2 cellular contexts compared by ENCODE assay signal in genomic region chr12:42338280-42338679, GRCh38.
A peak's percentile ranks its signal among the peaks of the same experiment; 100 is the strongest.
TF ChIP-seq lines count a peak whose summit lies in the region.

No MANE protein-coding gene starts in this region.

TF ChIP-seq in HEK293, 187 proteins besides CTCF, POLR2A, EP300 and RAD21:
- TF ChIP-seq ZNF155 (tag by site-specific recombination; IDR thresholded peaks at IDR 0.05) (no peak), ZNF19 (tag by site-specific recombination; IDR thresholded peaks at IDR 0.05; ENCODE audit: low read depth) (no peak), ZBTB17 (tag by site-specific recombination; IDR thresholded peaks at IDR 0.05) (peak; percentile 52; the same call in 1 of the 2 replicates)

TF ChIP-seq in GM12878, 131 proteins besides CTCF, POLR2A, EP300 and RAD21:
- TF ChIP-seq CHD1 (IDR thresholded peaks at IDR 0.05; ENCODE audit: low read depth, low read length): no peak
- no peak for TF ChIP-seq TARDBP (IDR thresholded peaks at IDR 0.05; ENCODE audit: borderline replicate concordance)
- TF ChIP-seq MYB (IDR thresholded peaks at IDR 0.05; ENCODE audit: borderline replicate concordance, low read depth, low read length): no peak
- TF ChIP-seq CHD2 (IDR thresholded peaks at IDR 0.05; ENCODE audit: borderline replicate concordance, low read depth, low read length): no peak
- TF ChIP-seq PBX3 (IDR thresholded peaks at IDR 0.05; ENCODE audit: insufficient replicate concordance, low read depth, low read length): no peak
- TF ChIP-seq FOXM1 (IDR thresholded peaks at IDR 0.05; ENCODE audit: low read depth, low read length): no peak
- TF ChIP-seq RB1 (IDR thresholded peaks at IDR 0.05; ENCODE audit: borderline replicate concordance): no peak
- TF ChIP-seq SMAD5 (IDR thresholded peaks at IDR 0.05; ENCODE audit: low read depth): no peak
- TF ChIP-seq BHLHE40 (IDR thresholded peaks at IDR 0.05; ENCODE audit: borderline replicate concordance in 1 of 2, low read depth in 2 of 2, low read length in 1 of 2): no peak
- no peak for TF ChIP-seq SREBF2 (IDR thresholded peaks at IDR 0.05; ENCODE audit: low read length)
- TF ChIP-seq MLLT1 (IDR thresholded peaks at IDR 0.05): no peak
- no peak for TF ChIP-seq BRCA1 (IDR thresholded peaks at IDR 0.05; ENCODE audit: low read depth, low read length)
